Comparison of ENCODE assay signal across 11 cellular contexts in the genomic region with DNA sequence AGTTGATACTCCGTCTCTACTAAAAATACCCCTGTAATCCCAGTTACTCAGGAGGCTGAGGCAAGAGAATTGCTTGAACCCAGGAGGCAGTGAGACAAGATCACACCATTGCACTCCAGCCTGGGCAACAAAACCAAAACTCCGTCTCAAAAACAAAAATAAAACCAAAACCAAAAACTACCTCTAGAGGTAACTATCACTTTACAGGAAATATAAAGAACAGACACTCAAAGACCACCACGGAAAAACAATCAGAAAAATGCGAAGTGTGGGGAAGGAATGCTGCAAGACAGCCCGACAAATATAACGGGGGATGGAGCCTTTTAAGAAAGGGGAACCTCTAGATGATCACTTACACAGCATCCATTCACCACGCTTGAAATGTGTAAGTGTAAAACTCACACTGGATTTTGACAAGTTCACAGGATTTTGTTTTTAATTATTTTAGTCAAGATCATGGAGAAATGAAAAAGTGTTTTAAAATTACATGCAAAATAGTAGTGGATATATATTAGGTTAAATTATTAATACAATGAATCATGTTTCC. TPM values are rescaled to one million over a fixed set of nuclear protein-coding genes. Genes with fewer than 3 reads are reported as not detected.
DNase-seq lines count a peak whose midpoint lies in the region; ATAC-seq and FAIRE-seq lines count a peak whose summit lies in the region.
"Had no signal": no experiment of that assay in that cellular context is flagged by ENCODE, and none has a peak within 500 bp of the region (broad histone marks: within the 10 kb centered on the region; RNA-seq: fewer than 3 reads in every experiment).

No MANE protein-coding gene starts in this region.

- peaks cover 59% of the 10 kb centered on the region for H3K4me1 Mint-ChIP-seq in T-helper 17 cell

- H2AFZ ChIP-seq in ACC112 (ENCODE audit: low read length, unreplicated experiment) = no peak overlapping the region

- peaks cover 88% of the 10 kb centered on the region for H3K79me2 ChIP-seq in ACC112 (ENCODE audit: control insufficient read depth, insufficient read depth, low read length, unreplicated experiment)

- peaks cover 5% of the 10 kb centered on the region for H3K36me3 ChIP-seq in ACC112 (ENCODE audit: insufficient read depth, low read length)
- peaks cover 29% of the 10 kb centered on the region for H3K36me3 ChIP-seq in iPS-20b (ENCODE audit: insufficient read depth, low read depth, low read length)

- H3K9ac ChIP-seq in iPS-20b (ENCODE audit: low read depth, low read length) = peak overlapping the region; percentile 47; the same call in 1 of the 2 replicates

- intact Hi-C loops in head of caudate nucleus (cut with DNase I) = loop anchor here (5.0 kb wide), 1 partner anchor 243 kb away; the partner anchor contains the start of gene ZNF32

- H3K36me3 Mint-ChIP-seq in T-helper 17 cell (ENCODE audit: low read depth) = peaks cover 8% of the 10 kb centered on the region

- H3K4me3 Mint-ChIP-seq in T-helper 17 cell = peak overlapping the region; percentile 97

- H3K27ac ChIP-seq in ACC112 (ENCODE audit: low read depth, low read length) (no peak overlapping the region), iPS-20b (ENCODE audit: low read length) (no peak overlapping the region)

- peak overlapping the region; percentile 77 for H3K4me3 ChIP-seq in ACC112 (ENCODE audit: low read depth, low read length)
- peak overlapping the region; percentile 46 for H3K4me3 ChIP-seq in iPS-20b (ENCODE audit: low read length)

- H3K27me3 ChIP-seq in ACC112 (ENCODE audit: insufficient read depth, low read length) (no peaks in the 10 kb centered on the region), iPS-20b (ENCODE audit: insufficient read depth, low read length) (no peaks in the 10 kb centered on the region)

- H3K9me3 ChIP-seq in T-helper 17 cell (ENCODE audit: control insufficient read depth, low read length, poor library complexity, severe bottlenecking) (no peaks in the 10 kb centered on the region), iPS-20b (ENCODE audit: insufficient read depth, low read depth, low read length) (no peaks in the 10 kb centered on the region)

- DNase-seq in GM19239 (ENCODE audit: insufficient read length, low spot score) (no peak), T-helper 17 cell (no peak), NCI-H1694 (lab: John Stamatoyannopoulos, UW) (no peak), head of caudate nucleus (no peak), hippocampal formation (lab: John Stamatoyannopoulos, UW) (no peak)
- DNase-seq: dermis blood vessel endothelial cell, DMS79, NCI-H1048 had no signal

- peak; percentile 81 for FAIRE-seq in GM19239 (lab: Jason Lieb, UNC)

- H3K4me1 ChIP-seq in ACC112 (ENCODE audit: control insufficient read depth, insufficient read depth, low read length, unreplicated experiment) (peaks cover 54% of the 10 kb centered on the region), iPS-20b (ENCODE audit: insufficient read depth, low read length) (peaks cover 46% of the 10 kb centered on the region)

- ATAC-seq in T-helper 17 cell = no peak
- no peak for ATAC-seq in GM19463 (IDR thresholded peaks at IDR 0.05; ENCODE audit: unreplicated experiment)

- H3K27me3 Mint-ChIP-seq in T-helper 17 cell = no peaks in the 10 kb centered on the region

- peak overlapping the region; percentile 99 for H3K27ac Mint-ChIP-seq in T-helper 17 cell

RNA-seq across cellular contexts. Expression of gene HNRNPF, which starts 4.2 kb away (rescaled TPM):
- total RNA-seq in T-helper 17 cell = 100 to 1,000 TPM; 131 to 144 TPM

RNA-seq across cellular contexts. Expression of gene ZNF487, which starts 32.2 kb away (rescaled TPM):
- total RNA-seq in T-helper 17 cell = 1 to 10 TPM; 7.9 to 8.7 TPM

RNA-seq across cellular contexts. Expression of gene FXYD4, which starts 33.3 kb away (rescaled TPM):
- not detected for total RNA-seq in T-helper 17 cell
- total RNA-seq: dermis blood vessel endothelial cell had no signal
